ENCODE assay signal across 12 cellular contexts in genomic region chr3:193852901-193853300, GRCh38.
A peak's percentile ranks its signal among the peaks of the same experiment; 100 is the strongest.
DNase-seq lines count a peak whose midpoint lies in the region; ATAC-seq and TF ChIP-seq lines count a peak whose summit lies in the region.
"Had no signal": no experiment of that assay in that cellular context is flagged by ENCODE, and none has a peak within 500 bp of the region (broad histone marks: within the 10 kb centered on the region; RNA-seq: fewer than 3 reads in every experiment).

No MANE protein-coding gene starts in this region.

- H3K9me3 ChIP-seq in hepatocyte (ENCODE audit: low read depth) (no peaks in the 10 kb centered on the region), transverse colon (peaks cover 0 to 5% of the 10 kb centered on the region in 2 donors)

- TF ChIP-seq CTCF in HL-60 (IDR thresholded peaks at IDR 0.05; ENCODE audit: insufficient read depth, low read length): no peak
- no peak for TF ChIP-seq CTCF in astrocyte of the spinal cord (IDR thresholded peaks at IDR 0.05; ENCODE audit: low read depth, low read length)
- TF ChIP-seq CTCF in hepatocyte (IDR thresholded peaks at IDR 0.05; ENCODE audit: poor library complexity): no peak
- no peak for TF ChIP-seq CTCF in transverse colon (IDR thresholded peaks at IDR 0.05)

- DNase-seq in HL-60 (ENCODE audit: low read depth in 1 of 2, low spot score in 1 of 2) (no peak), astrocyte of the spinal cord (ENCODE audit: low read depth, low spot score) (peak; percentile 69), hepatocyte (ENCODE audit: low spot score) (no peak), transverse colon (no peak), NCI-H2107 (lab: John Stamatoyannopoulos, UW) (no peak), anterior cingulate cortex (lab: John Stamatoyannopoulos, UW) (no peak)
- DNase-seq: activated naive CD4-positive, alpha-beta T cell treated with anti-CD3 and anti-CD28 coated beads, Interleukin-2, amount 50 U/mL, for 16 hours; activated T-cell treated with anti-CD3 and anti-CD28 coated beads, Interleukin-2, amount 50 U/mL, for 48 hours; NCI-H1105; NCI-H524 treated with DMSO at 0.1 percent for 48 hours had no signal

- H3K27ac ChIP-seq in HL-60 (replicated peaks) (peak overlapping the region; percentile 39), hepatocyte (peak overlapping the region; percentile 70), transverse colon (peak overlapping the region; percentile 73 to 82 (median 76))

- no peaks in the 10 kb centered on the region for H3K79me2 ChIP-seq in hepatocyte

- no peak for TF ChIP-seq EP300 in transverse colon (IDR thresholded peaks at IDR 0.05; ENCODE audit: low read depth)

- H3K4me3 ChIP-seq in HL-60 (replicated peaks; ENCODE audit: insufficient read depth, low read length) (no peak overlapping the region), astrocyte of the spinal cord (ENCODE audit: low read depth, low read length) (no peak overlapping the region), hepatocyte (no peak overlapping the region), transverse colon (no peak overlapping the region)

- no peak for TF ChIP-seq POLR2A in transverse colon (IDR thresholded peaks at IDR 0.05)
- TF ChIP-seq POLR2A in GM18505 (IDR thresholded peaks at IDR 0.05; ENCODE audit: borderline replicate concordance, extremely low read depth, insufficient read depth, insufficient read length): no peak

- H3K4me1 ChIP-seq in hepatocyte (ENCODE audit: insufficient read depth) (peaks cover 35% of the 10 kb centered on the region), transverse colon (peaks cover 14 to 36% (median 27%) of the 10 kb centered on the region in 4 donors)

- H4K20me1 ChIP-seq in hepatocyte (ENCODE audit: insufficient read depth, poor library complexity, severe bottlenecking): no peaks in the 10 kb centered on the region

- in situ Hi-C loops in astrocyte of the spinal cord (cut with HindIII; ENCODE audit: low sequenced_read_pairs) (no loop called here), transverse colon (cut with MboI; ENCODE audit: low pct_ligation_motif_present in 1 of 4, low pct_unique_long_range_greater_than_20kb in 1 of 4, low sequenced_read_pairs in 3 of 4) (no loop called here)

- no peaks in the 10 kb centered on the region for H3K27me3 ChIP-seq in HL-60 (ENCODE audit: insufficient read depth, poor library complexity, severe bottlenecking)
- no peaks in the 10 kb centered on the region for H3K27me3 ChIP-seq in hepatocyte
- H3K27me3 ChIP-seq in transverse colon: no peaks in the 10 kb centered on the region

- H3K36me3 ChIP-seq in hepatocyte (replicated peaks; ENCODE audit: insufficient read depth, low read depth): no peaks in the 10 kb centered on the region
- no peaks in the 10 kb centered on the region for H3K36me3 ChIP-seq in transverse colon

- no peak overlapping the region for H2AFZ ChIP-seq in hepatocyte

- 81% methylated on average over 1 of the region's 1 CpG for WGBS in hepatocyte (ENCODE audit: low lambda C conversion rate, missing lambda C conversion rate)
- WGBS in transverse colon (ENCODE audit: low coverage in 1 of 2), 2 donors: 80 to 88% methylated on average over 1 of the region's 1 CpG

- intact Hi-C loops in transverse colon (cut with DNase I; ENCODE audit: low total_unique reads): no loop called here

- H3K9me2 ChIP-seq in hepatocyte (replicated peaks; ENCODE audit: insufficient read depth): no peaks in the 10 kb centered on the region

- no peak for ATAC-seq in GM18505 (IDR thresholded peaks at IDR 0.05; ENCODE audit: unreplicated experiment)
- no peak for ATAC-seq in GM18858 (IDR thresholded peaks at IDR 0.05; ENCODE audit: unreplicated experiment)

- H3K4me2 ChIP-seq in hepatocyte: no peak overlapping the region
